In genomic region chrX:139920306-139920705, GRCh38 we compare ENCODE assay signal across 21 cellular contexts. TPM values are rescaled to one million over a fixed set of nuclear protein-coding genes. Genes with fewer than 3 reads are reported as not detected.
A peak's percentile ranks its signal among the peaks of the same experiment; 100 is the strongest.
DNase-seq lines count a peak whose midpoint lies in the region; ATAC-seq, FAIRE-seq and TF ChIP-seq lines count a peak whose summit lies in the region.
"Had no signal": no experiment of that assay in that cellular context is flagged by ENCODE, and none has a peak within 500 bp of the region (broad histone marks: within the 10 kb centered on the region; RNA-seq: fewer than 3 reads in every experiment).

No MANE protein-coding gene starts in this region.

- in situ Hi-C loops in K562 (cut with MboI): no loop called here

- no peak for ATAC-seq in activated T-cell treated with anti-CD3 and anti-CD28 coated beads, Interleukin-2, amount 50 U/mL, for 72 hours (replicated peaks in 1 of 2)
- ATAC-seq in K562 (peak; percentile 50), memory B cell (ENCODE audit: low read depth) (no peak), lower lobe of right lung (no peak)
- ATAC-seq: HCT116 had no signal

- H3K9me1 ChIP-seq in K562 (ENCODE audit: control insufficient read depth, insufficient read depth, low read length): no peaks in the 10 kb centered on the region

- H3K4me3 ChIP-seq in K562 (no peak overlapping the region), lower lobe of right lung (no peak overlapping the region)
- H3K4me3 ChIP-seq: BLaER1, GM23248 had no signal

- H2AFZ ChIP-seq in K562 (ENCODE audit: low read depth, low read length): no peak overlapping the region
- H2AFZ ChIP-seq: GM23248 had no signal

- H3K79me2 ChIP-seq in K562 (ENCODE audit: control insufficient read depth, insufficient read depth, low read length): peaks cover 51% of the 10 kb centered on the region

- H3K36me3 Mint-ChIP-seq in activated T-cell treated with anti-CD3 and anti-CD28 coated beads, Interleukin-2, amount 50 U/mL, for 72 hours (ENCODE audit: insufficient read depth in 2 of 2): peaks cover 0 to 2% of the 10 kb centered on the region in 2 donors
- H3K36me3 Mint-ChIP-seq in activated T-cell treated with anti-CD3 and anti-CD28 coated beads, Interleukin-2, amount 50 U/mL, for 24 hours (ENCODE audit: low read depth): peaks cover 2% of the 10 kb centered on the region
- H3K36me3 Mint-ChIP-seq in memory B cell: peaks cover 11% of the 10 kb centered on the region

- H3K27ac ChIP-seq in K562 (ENCODE audit: extremely low read depth, low read depth, low read length) (no peak overlapping the region), lower lobe of right lung (no peak overlapping the region)
- H3K27ac ChIP-seq: 22Rv1, BLaER1, GM23248 had no signal

- BruUV-seq in K562 (replicated peaks; lab: Mats Ljungman, UMichigan): no TSS peak

- 0 out of 2 replicates have a peak, but pooled peaks cover 3% of the 10 kb centered on the region for H4K20me1 ChIP-seq in K562 (replicated peaks; ENCODE audit: control insufficient read depth, insufficient read depth, low read length)

- H3K4me2 ChIP-seq in K562 (ENCODE audit: insufficient read depth, low read length): no peak overlapping the region
- H3K4me2 ChIP-seq: BLaER1 had no signal

- no peak for TF ChIP-seq EP300 in K562 (IDR thresholded peaks at IDR 0.05; ENCODE audit: low read length)

- TF ChIP-seq POLR2A in K562 (conservative IDR thresholded peaks at IDR 0.05): no peak

- H3K27me3 ChIP-seq in K562 (ENCODE audit: control insufficient read depth in 2 of 2, insufficient read depth in 2 of 2, low read length in 2 of 2) (no peaks in the 10 kb centered on the region), lower lobe of right lung (ENCODE audit: low read depth) (no peaks in the 10 kb centered on the region)

- CTCF ChIA-PET in K562 (lab: Yijun Ruan, JAX; ENCODE audit: low intra/inter-chr PET ratio): no interaction called here

- no peaks in the 10 kb centered on the region for H3K9me3 ChIP-seq in K562 (replicated peaks; ENCODE audit: control insufficient read depth, insufficient read depth, low read depth, low read length)
- no peaks in the 10 kb centered on the region for H3K9me3 ChIP-seq in lower lobe of right lung
- H3K9me3 ChIP-seq: BLaER1 had no signal

- WGBS in K562 (ENCODE audit: insufficient coverage, low coverage, missing lambda C conversion rate): 9% methylated on average over 1 of the region's 1 CpG

- FAIRE-seq in K562 (lab: Jason Lieb, UNC): no peak
- FAIRE-seq: G401.6, GM12891, H54 had no signal

- DNase-seq in activated T-cell treated with anti-CD3 and anti-CD28 coated beads, Interleukin-2, amount 50 U/mL, for 72 hours: no peak
- no peak for DNase-seq in activated T-cell treated with anti-CD3 and anti-CD28 coated beads, Interleukin-2, amount 50 U/mL, for 24 hours
- DNase-seq in K562 (ENCODE audit: extremely low read depth in 1 of 4, low spot score in 3 of 4) (peak in 2 of 4 experiments; percentile 9 to 45), memory B cell (ENCODE audit: low spot score in 2 of 2) (no peak), DMS 273 (lab: John Stamatoyannopoulos, UW; ENCODE audit: unreplicated experiment) (no peak), NCI-H446 (lab: John Stamatoyannopoulos, UW) (no peak), NCI-H128 (lab: John Stamatoyannopoulos, UW; ENCODE audit: unreplicated experiment) (no peak), lower lobe of right lung (no peak)
- DNase-seq: DMS153, DMS79 treated with DMSO at 0.1 percent for 48 hours, EL, GM23248, IMR-90 had no signal

- H3K27me3 Mint-ChIP-seq in activated T-cell treated with anti-CD3 and anti-CD28 coated beads, Interleukin-2, amount 50 U/mL, for 72 hours (ENCODE audit: low read depth): no peaks in the 10 kb centered on the region
- peaks cover 1% of the 10 kb centered on the region for H3K27me3 Mint-ChIP-seq in activated T-cell treated with anti-CD3 and anti-CD28 coated beads, Interleukin-2, amount 50 U/mL, for 24 hours
- no peaks in the 10 kb centered on the region for H3K27me3 Mint-ChIP-seq in memory B cell

- TF ChIP-seq CTCF in K562 (IDR thresholded peaks at IDR 0.05 in 2 of 3, conservative IDR thresholded peaks at IDR 0.05 in 1 of 3; ENCODE audit: insufficient read depth in 2 of 3, low read depth in 1 of 3, low read length in 3 of 3) (no peak), lower lobe of right lung (IDR thresholded peaks at IDR 0.05) (no peak)

- no peaks in the 10 kb centered on the region; the same call in 2 of the 3 replicates for H3K36me3 ChIP-seq in K562 (ENCODE audit: control insufficient read depth, insufficient read depth, low read length)
- H3K36me3 ChIP-seq in lower lobe of right lung: no peaks in the 10 kb centered on the region

- TF ChIP-seq RAD21 in K562 (CRISPR knock-in tag; conservative IDR thresholded peaks at IDR 0.05 in 1 of 2, IDR thresholded peaks at IDR 0.05 in 1 of 2): no peak

- H3K4me3 Mint-ChIP-seq in activated T-cell treated with anti-CD3 and anti-CD28 coated beads, Interleukin-2, amount 50 U/mL, for 72 hours: no peak overlapping the region
- no peak overlapping the region for H3K4me3 Mint-ChIP-seq in activated T-cell treated with anti-CD3 and anti-CD28 coated beads, Interleukin-2, amount 50 U/mL, for 24 hours
- no peak overlapping the region for H3K4me3 Mint-ChIP-seq in memory B cell

- peaks cover 6% of the 10 kb centered on the region for H3K4me1 Mint-ChIP-seq in activated T-cell treated with anti-CD3 and anti-CD28 coated beads, Interleukin-2, amount 50 U/mL, for 72 hours (ENCODE audit: low read depth)
- peaks cover 30% of the 10 kb centered on the region for H3K4me1 Mint-ChIP-seq in activated T-cell treated with anti-CD3 and anti-CD28 coated beads, Interleukin-2, amount 50 U/mL, for 24 hours (ENCODE audit: low read depth)
- peaks cover 19% of the 10 kb centered on the region for H3K4me1 Mint-ChIP-seq in memory B cell

- H3K4me1 ChIP-seq in K562 (replicated peaks in 1 of 2; ENCODE audit: control insufficient read depth in 2 of 2, insufficient read depth in 2 of 2, low read length in 2 of 2): peaks cover 0 to 2% of the 10 kb centered on the region in 2 experiments; a peak in 1 of 5 replicates
- no peaks in the 10 kb centered on the region for H3K4me1 ChIP-seq in lower lobe of right lung

- H3K27ac Mint-ChIP-seq in activated T-cell treated with anti-CD3 and anti-CD28 coated beads, Interleukin-2, amount 50 U/mL, for 72 hours: peak overlapping the region; percentile 24
- no peak overlapping the region for H3K27ac Mint-ChIP-seq in activated T-cell treated with anti-CD3 and anti-CD28 coated beads, Interleukin-2, amount 50 U/mL, for 24 hours
- H3K27ac Mint-ChIP-seq in memory B cell: peak overlapping the region; percentile 69

- no peaks in the 10 kb centered on the region for H3K9me3 Mint-ChIP-seq in activated T-cell treated with anti-CD3 and anti-CD28 coated beads, Interleukin-2, amount 50 U/mL, for 72 hours
- H3K9me3 Mint-ChIP-seq in activated T-cell treated with anti-CD3 and anti-CD28 coated beads, Interleukin-2, amount 50 U/mL, for 24 hours: no peaks in the 10 kb centered on the region
- H3K9me3 Mint-ChIP-seq in memory B cell: no peaks in the 10 kb centered on the region

- POLR2A ChIA-PET in K562 (lab: Yijun Ruan, JAX): interaction anchor here (1.5 kb wide), 1 partner anchor 10 kb away, joined by 8 read pairs; no protein-coding TSS in a partner anchor

- intact Hi-C loops in K562 (cut with micrococcal nuclease) (no loop called here), lower lobe of right lung (cut with DNase I) (no loop called here)

- H3K9ac ChIP-seq in K562 (ENCODE audit: insufficient read depth in 1 of 2, low read depth in 2 of 2, low read length in 2 of 2): no peak overlapping the region
- H3K9ac ChIP-seq: BLaER1, GM23248 had no signal

TF ChIP-seq in K562, 482 proteins besides CTCF, POLR2A, EP300 and RAD21 (continues in another document):
- TF ChIP-seq GTF2F1 (IDR thresholded peaks at IDR 0.05; ENCODE audit: low read depth, low read length): no peak

RNA-seq across cellular contexts. Expression of gene ATP11C, which starts 12.5 kb away (rescaled TPM):
- 10 to 100 TPM; 15.6 to 19.1 TPM for total RNA-seq in activated T-cell treated with anti-CD3 and anti-CD28 coated beads, Interleukin-2, amount 50 U/mL, for 72 hours
- total RNA-seq in K562 (2011; cell fraction: chromatin; rRNA removed; ENCODE audit: low replicate concordance): 33.6 and 79.8 TPM in 2 replicates
- total RNA-seq in K562 (2011; cell fraction: nucleolus; rRNA removed): 18.3 and 31.7 TPM in 2 replicates
- total RNA-seq in K562 (2011; cell fraction: nucleoplasm; rRNA removed): 40.1 and 63.1 TPM in 2 replicates
- total RNA-seq in K562 (2014; rRNA removed) (30.1 and 36.8 TPM in 2 replicates), K562 (2014; rRNA removed; fragmentation: Illumina TruSeq; extraction: Trizol) (40.2 and 44.8 TPM in 2 replicates), K562 (2015; rRNA removed; fragmentation: Illumina TruSeq; extraction: Trizol) (34.0 and 37.0 TPM in 2 replicates), K562 (2021) (29.4 and 31.0 TPM in 2 replicates), lower lobe of right lung (14.2 TPM)
- polyA plus RNA-seq in K562 (2011; rRNA removed) (32.2 and 42.2 TPM in 2 replicates), K562 (2014; fragmentation: Illumina TruSeq; extraction: Trizol) (22.9 and 26.6 TPM in 2 replicates), K562 (2014; fragmentation: Nextera tagmentation; extraction: Ambion mirVana) (10 to 100 TPM; 18.2 to 18.9 TPM), K562 (2014; rRNA removed) (18.4 and 21.9 TPM in 2 replicates)
- 6.0 and 11.9 TPM in 2 replicates for polyA plus RNA-seq in K562 (2011; cell fraction: cytosol; rRNA removed)
- polyA plus RNA-seq in K562 (2011; cell fraction: nucleus; rRNA removed): 15.7 and 19.3 TPM in 2 replicates
- polyA plus RNA-seq in K562 (2012): 12.3 and 17.4 TPM in 2 replicates
- 55.5 and 67.5 TPM in 2 replicates for polyA minus RNA-seq in K562 (2011; rRNA and poly(A)+ RNA removed)
- polyA minus RNA-seq in K562 (2011; cell fraction: cytosol; rRNA and poly(A)+ RNA removed): 23.2 and 32.5 TPM in 2 replicates
- 25.8 and 40.3 TPM in 2 replicates for polyA minus RNA-seq in K562 (2011; cell fraction: nucleus; rRNA and poly(A)+ RNA removed)

RNA-seq across cellular contexts. Expression of gene CXorf66, which starts 45.0 kb away (rescaled TPM):
- total RNA-seq in activated T-cell treated with anti-CD3 and anti-CD28 coated beads, Interleukin-2, amount 50 U/mL, for 72 hours: not detected
- not detected in 2 replicates for total RNA-seq in K562 (2011; cell fraction: chromatin; rRNA removed; ENCODE audit: low replicate concordance)
- not detected in 2 replicates for total RNA-seq in K562 (2011; cell fraction: nucleolus; rRNA removed)
- not detected in 2 replicates for total RNA-seq in K562 (2011; cell fraction: nucleoplasm; rRNA removed)
- total RNA-seq in K562 (2014; rRNA removed): not detected in 2 replicates
- not detected in 2 replicates for total RNA-seq in K562 (2014; rRNA removed; fragmentation: Illumina TruSeq; extraction: Trizol)
- total RNA-seq in K562 (2015; rRNA removed; fragmentation: Illumina TruSeq; extraction: Trizol): not detected in 2 replicates
- total RNA-seq in K562 (2021): not detected in 2 replicates
- not detected in 2 replicates for polyA plus RNA-seq in K562 (2011; rRNA removed)
- not detected in 2 replicates for polyA plus RNA-seq in K562 (2011; cell fraction: cytosol; rRNA removed)
- not detected in 2 replicates for polyA plus RNA-seq in K562 (2011; cell fraction: nucleus; rRNA removed)
- polyA plus RNA-seq in K562 (2012): not detected in 2 replicates
- polyA plus RNA-seq in K562 (2014; fragmentation: Illumina TruSeq; extraction: Trizol): not detected in 2 replicates
- polyA plus RNA-seq in K562 (2014; fragmentation: Nextera tagmentation; extraction: Ambion mirVana): not detected
- not detected in 2 replicates for polyA plus RNA-seq in K562 (2014; rRNA removed)
- not detected in 2 replicates for polyA minus RNA-seq in K562 (2011; rRNA and poly(A)+ RNA removed)
- polyA minus RNA-seq in K562 (2011; cell fraction: cytosol; rRNA and poly(A)+ RNA removed): not detected in 2 replicates
- polyA minus RNA-seq in K562 (2011; cell fraction: nucleus; rRNA and poly(A)+ RNA removed): not detected in 2 replicates
- not detected for total RNA-seq in lower lobe of right lung
- total RNA-seq: A673, GM23248, HT-29, IMR-90 had no signal
- polyA plus RNA-seq: GM23248, IMR-90 had no signal
